8 cellular contexts compared by ENCODE assay signal in the genomic region with DNA sequence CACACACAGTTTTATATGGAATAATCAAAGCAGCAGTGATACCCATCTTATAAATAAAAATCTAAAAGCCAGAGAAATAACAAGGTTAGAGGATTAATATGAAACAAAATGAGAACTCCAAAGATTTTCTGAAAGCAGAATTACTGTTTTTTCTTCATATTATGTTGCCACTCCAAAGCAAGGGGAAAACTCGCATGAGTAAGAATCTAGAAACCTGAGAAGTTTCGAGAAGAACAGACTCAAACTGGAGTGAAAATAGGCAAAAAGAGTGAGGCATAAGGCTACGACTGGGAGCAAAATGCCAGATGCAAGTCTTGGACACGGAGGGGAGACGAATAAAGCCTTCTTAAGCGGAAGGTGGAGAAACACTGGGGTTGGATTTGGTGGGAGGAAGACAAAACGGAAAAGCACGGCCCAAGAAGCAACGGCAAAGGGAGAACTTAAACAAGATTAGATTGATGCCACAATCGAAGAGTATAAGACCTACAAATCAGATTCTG. TPM values are rescaled to one million over a fixed set of nuclear protein-coding genes. Genes with fewer than 3 reads are reported as not detected.
DNase-seq lines count a peak whose midpoint lies in the region; ATAC-seq and TF ChIP-seq lines count a peak whose summit lies in the region.

No MANE protein-coding gene starts in this region.

- peak overlapping the region; percentile 95 for H3K9ac ChIP-seq in SK-N-SH

- CTCF ChIA-PET in SK-N-SH (lab: Yijun Ruan, JAX): interaction anchor here (1.0 to 3.7 kb wide), 7 partner anchors 9 to 707 kb away, joined by 3 to 29 read pairs (median 4); partner anchors contain the start of gene ATP6V1F

- H3K4me1 Mint-ChIP-seq in activated T-cell treated with anti-CD3 and anti-CD28 coated beads, Interleukin-2, amount 50 U/mL, for 4 hours (ENCODE audit: low read depth): peaks cover 39% of the 10 kb centered on the region
- peaks cover 24% of the 10 kb centered on the region for H3K4me1 Mint-ChIP-seq in progenitor cell of endocrine pancreas (ENCODE audit: low read depth)

- H3K27ac ChIP-seq in SK-N-SH (ENCODE audit: low read depth in 2 of 2, low read length in 1 of 2): peak overlapping the region; percentile 97 to 99

- WGBS in SK-N-SH (ENCODE audit: low lambda C conversion rate): 1% methylated on average over 10 of the region's 10 CpGs

- TF ChIP-seq CTCF in SK-N-SH (IDR thresholded peaks at IDR 0.05) (no peak), fibroblast of mammary gland (conservative IDR thresholded peaks at IDR 0.05; ENCODE audit: control insufficient read depth, insufficient read depth, low read depth, low read length) (no peak), progenitor cell of endocrine pancreas (IDR thresholded peaks at IDR 0.05; ENCODE audit: unreplicated experiment) (no peak)

- H3K4me3 ChIP-seq in SK-N-SH (ENCODE audit: low read depth in 2 of 2, low read length in 1 of 2): peak overlapping the region; percentile 89 to 98
- peak overlapping the region; percentile 96 for H3K4me3 ChIP-seq in fibroblast of mammary gland (ENCODE audit: control insufficient read depth, low read depth, low read length)

- H3F3A ChIP-seq in SK-N-SH (replicated peaks; ENCODE audit: insufficient read depth): peaks cover 16% of the 10 kb centered on the region

- peak overlapping the region; percentile 100 for H3K27ac Mint-ChIP-seq in progenitor cell of endocrine pancreas

- no peak for TF ChIP-seq RAD21 in SK-N-SH (IDR thresholded peaks at IDR 0.05; ENCODE audit: low read length)

- no peaks in the 10 kb centered on the region for H3K27me3 ChIP-seq in SK-N-SH (ENCODE audit: insufficient read depth)

- no peaks in the 10 kb centered on the region for H3K27me3 Mint-ChIP-seq in activated T-cell treated with anti-CD3 and anti-CD28 coated beads, Interleukin-2, amount 50 U/mL, for 4 hours (ENCODE audit: low read depth)
- H3K27me3 Mint-ChIP-seq in progenitor cell of endocrine pancreas: no peaks in the 10 kb centered on the region

- no peaks in the 10 kb centered on the region for H3K9me3 Mint-ChIP-seq in activated T-cell treated with anti-CD3 and anti-CD28 coated beads, Interleukin-2, amount 50 U/mL, for 4 hours
- H3K9me3 Mint-ChIP-seq in progenitor cell of endocrine pancreas (ENCODE audit: low read depth): no peaks in the 10 kb centered on the region

- no peak for ATAC-seq in activated T-cell treated with anti-CD3 and anti-CD28 coated beads, Interleukin-2, amount 50 U/mL, for 4 hours
- ATAC-seq in HG02798 (IDR thresholded peaks at IDR 0.05; ENCODE audit: poor library complexity, unreplicated experiment): no peak

- H3K4me2 ChIP-seq in SK-N-SH: peak overlapping the region; percentile 90

- POLR2A ChIA-PET in SK-N-SH (lab: Yijun Ruan, JAX): interaction anchor here (0.7 to 1.8 kb wide), 4 partner anchors 9 to 36 kb away, joined by 3 to 7 read pairs (median 6); no protein-coding TSS in a partner anchor

- H3K36me3 Mint-ChIP-seq in activated T-cell treated with anti-CD3 and anti-CD28 coated beads, Interleukin-2, amount 50 U/mL, for 4 hours (ENCODE audit: insufficient read depth): peaks cover 12% of the 10 kb centered on the region
- peaks cover 9% of the 10 kb centered on the region for H3K36me3 Mint-ChIP-seq in progenitor cell of endocrine pancreas (ENCODE audit: insufficient read depth)

- no peaks in the 10 kb centered on the region for H3K9me3 ChIP-seq in SK-N-SH

- H3K79me2 ChIP-seq in SK-N-SH (ENCODE audit: insufficient read depth): peaks cover 57% of the 10 kb centered on the region

- H3K9me2 ChIP-seq in SK-N-SH: no peaks in the 10 kb centered on the region

- peak overlapping the region; percentile 97 for H3K4me3 Mint-ChIP-seq in activated T-cell treated with anti-CD3 and anti-CD28 coated beads, Interleukin-2, amount 50 U/mL, for 4 hours
- peak overlapping the region; percentile 97 for H3K4me3 Mint-ChIP-seq in progenitor cell of endocrine pancreas (ENCODE audit: low read depth)

- TF ChIP-seq EP300 in SK-N-SH (IDR thresholded peaks at IDR 0.05; ENCODE audit: borderline replicate concordance in 1 of 2, low read depth in 1 of 2, low read length in 1 of 2): no peak

- peaks cover 2 to 14% of the 10 kb centered on the region in 2 experiments for H3K36me3 ChIP-seq in SK-N-SH (replicated peaks in 1 of 2; ENCODE audit: control insufficient read depth in 1 of 2, insufficient read depth in 2 of 2, low read length in 1 of 2)

- H2AFZ ChIP-seq in SK-N-SH (ENCODE audit: low read depth): peak overlapping the region; percentile 96

- peaks cover 41% of the 10 kb centered on the region for H4K20me1 ChIP-seq in SK-N-SH (ENCODE audit: insufficient read depth)

- no peak for DNase-seq in activated T-cell treated with anti-CD3 and anti-CD28 coated beads, Interleukin-2, amount 50 U/mL, for 4 hours
- DNase-seq in activated T-cell treated with anti-CD3 and anti-CD28 coated beads for 4 hours (no peak), SK-N-SH (no peak), fibroblast of mammary gland (ENCODE audit: low read depth) (peak; percentile 38), progenitor cell of endocrine pancreas (ENCODE audit: low spot score, unreplicated experiment) (no peak), NCI-H2171 treated with DMSO at 0.1 percent for 48 hours (lab: John Stamatoyannopoulos, UW) (no peak), globus pallidus (ENCODE audit: low spot score) (no peak)

- H3K4me1 ChIP-seq in SK-N-SH (ENCODE audit: control insufficient read depth in 1 of 2, insufficient read depth in 2 of 2, low read depth in 1 of 2, low read length in 1 of 2): peaks cover 0 to 14% of the 10 kb centered on the region in 2 experiments; a peak in 2 of 4 replicates

TF ChIP-seq in SK-N-SH, 30 proteins besides CTCF, POLR2A, EP300 and RAD21:
- TF ChIP-seq CHD2 (IDR thresholded peaks at IDR 0.05; ENCODE audit: low read length, partially characterized antibody) (no peak), SIN3A (IDR thresholded peaks at IDR 0.05; ENCODE audit: borderline replicate concordance, low read depth, low read length) (0 out of 2 replicates have a peak, but pooled peaks have one; percentile 48)
- TF ChIP-seq, protein P1, sequence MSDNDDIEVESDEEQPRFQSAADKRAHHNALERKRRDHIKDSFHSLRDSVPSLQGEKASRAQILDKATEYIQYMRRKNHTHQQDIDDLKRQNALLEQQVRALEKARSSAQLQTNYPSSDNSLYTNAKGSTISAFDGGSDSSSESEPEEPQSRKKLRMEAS (IDR thresholded peaks at IDR 0.05; ENCODE audit: low read depth): no peak

RNA-seq across cellular contexts. Expression of gene TNPO3, which starts 0.9 kb away (rescaled TPM):
- 10 to 100 TPM; 71.4 to 73.9 (median 72.0) TPM for total RNA-seq in activated T-cell treated with anti-CD3 and anti-CD28 coated beads, Interleukin-2, amount 50 U/mL, for 4 hours
- 27.8 and 32.7 TPM in 2 replicates for polyA plus RNA-seq in SK-N-SH (2012; rRNA removed)
- polyA plus RNA-seq in SK-N-SH (2012; cell fraction: cytosol; rRNA removed): 25.6 and 29.9 TPM in 2 replicates
- 27.1 and 34.5 TPM in 2 replicates for polyA plus RNA-seq in SK-N-SH (2012; cell fraction: nucleus; rRNA removed)
- 44.8 and 44.9 TPM in 2 replicates for total RNA-seq in progenitor cell of endocrine pancreas
